In genomic region chr1:166875734-166876539, GRCh38 we compare ENCODE assay signal across 1 cellular context.
TF ChIP-seq lines count a peak whose summit lies in the region.

A gene with protein sequence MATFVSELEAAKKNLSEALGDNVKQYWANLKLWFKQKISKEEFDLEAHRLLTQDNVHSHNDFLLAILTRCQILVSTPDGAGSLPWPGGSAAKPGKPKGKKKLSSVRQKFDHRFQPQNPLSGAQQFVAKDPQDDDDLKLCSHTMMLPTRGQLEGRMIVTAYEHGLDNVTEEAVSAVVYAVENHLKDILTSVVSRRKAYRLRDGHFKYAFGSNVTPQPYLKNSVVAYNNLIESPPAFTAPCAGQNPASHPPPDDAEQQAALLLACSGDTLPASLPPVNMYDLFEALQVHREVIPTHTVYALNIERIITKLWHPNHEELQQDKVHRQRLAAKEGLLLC (minus strand): TSS chr1:166876264. CDS start chr1:166876233, 31 bp downstream.

TF ChIP-seq in HEK293, 187 proteins besides CTCF, POLR2A, EP300 and RAD21 (continued from another document and continues in another):
- TF ChIP-seq ZNF623 (tag by site-specific recombination; IDR thresholded peaks at IDR 0.05) = no peak
- peak; percentile 94 for TF ChIP-seq ZEB2 (tag by site-specific recombination; IDR thresholded peaks at IDR 0.05)
- TF ChIP-seq SCRT2 (tag by site-specific recombination; IDR thresholded peaks at IDR 0.05) = peak; percentile 45; the same call in 1 of the 2 replicates
- TF ChIP-seq ZNF76 (tag by site-specific recombination; IDR thresholded peaks at IDR 0.05; ENCODE audit: borderline replicate concordance, low read depth) = 0 out of 2 replicates have a peak, but pooled peaks have one; percentile 55
- no peak for TF ChIP-seq ZNF280C (tag by site-specific recombination; IDR thresholded peaks at IDR 0.05)
- no peak for TF ChIP-seq ZBTB48 (tag by site-specific recombination; IDR thresholded peaks at IDR 0.05)
- no peak for TF ChIP-seq ZNF548 (tag by site-specific recombination; IDR thresholded peaks at IDR 0.05)
- TF ChIP-seq GLIS2 (tag by site-specific recombination; IDR thresholded peaks at IDR 0.05) = peak; percentile 57
- TF ChIP-seq ZNF146 (tag by site-specific recombination; IDR thresholded peaks at IDR 0.05) = 0 out of 2 replicates have a peak, but pooled peaks have one; percentile 26
- TF ChIP-seq KLF1 (tag by site-specific recombination; IDR thresholded peaks at IDR 0.05) = peak; percentile 46
- no peak for TF ChIP-seq ZNF175 (tag by site-specific recombination; IDR thresholded peaks at IDR 0.05)
- TF ChIP-seq ZFP69B (tag by site-specific recombination; IDR thresholded peaks at IDR 0.05) = 0 out of 2 replicates have a peak, but pooled peaks have one; percentile 35
- TF ChIP-seq BCL11A (tag by site-specific recombination; IDR thresholded peaks at IDR 0.05; ENCODE audit: low read depth) = peak; percentile 57; the same call in 1 of the 2 replicates
- TF ChIP-seq HOXA7 (CRISPR knock-in tag; IDR thresholded peaks at IDR 0.05; ENCODE audit: borderline replicate concordance) = no peak
- peak; percentile 89 for TF ChIP-seq ZSCAN30 (tag by site-specific recombination; IDR thresholded peaks at IDR 0.05)
- no peak for TF ChIP-seq ZNF626 (tag by site-specific recombination; IDR thresholded peaks at IDR 0.05)
- no peak for TF ChIP-seq BCL6B (tag by site-specific recombination; IDR thresholded peaks at IDR 0.05)
- peak; percentile 90 for TF ChIP-seq ZNF335 (tag by site-specific recombination; conservative IDR thresholded peaks at IDR 0.05)
- peak; percentile 73 for TF ChIP-seq KLF17 (tag by site-specific recombination; IDR thresholded peaks at IDR 0.05)
- TF ChIP-seq ZNF558 (tag by site-specific recombination; IDR thresholded peaks at IDR 0.05) = peak; percentile 34; the same call in 1 of the 2 replicates
- TF ChIP-seq ZNF114 (tag by site-specific recombination; IDR thresholded peaks at IDR 0.05) = no peak
- TF ChIP-seq GLI4 (tag by site-specific recombination; IDR thresholded peaks at IDR 0.05) = peak; percentile 47; the same call in 1 of the 2 replicates
- peak; percentile 82 for TF ChIP-seq ZBTB20 (tag by site-specific recombination; IDR thresholded peaks at IDR 0.05)
- peak; percentile 50; the same call in 1 of the 2 replicates for TF ChIP-seq ZNF391 (tag by site-specific recombination; IDR thresholded peaks at IDR 0.05; ENCODE audit: borderline replicate concordance, low read depth)
- TF ChIP-seq KLF10 (tag by site-specific recombination; IDR thresholded peaks at IDR 0.05) = peak; percentile 62; the same call in 1 of the 2 replicates
- TF ChIP-seq, protein P1, sequence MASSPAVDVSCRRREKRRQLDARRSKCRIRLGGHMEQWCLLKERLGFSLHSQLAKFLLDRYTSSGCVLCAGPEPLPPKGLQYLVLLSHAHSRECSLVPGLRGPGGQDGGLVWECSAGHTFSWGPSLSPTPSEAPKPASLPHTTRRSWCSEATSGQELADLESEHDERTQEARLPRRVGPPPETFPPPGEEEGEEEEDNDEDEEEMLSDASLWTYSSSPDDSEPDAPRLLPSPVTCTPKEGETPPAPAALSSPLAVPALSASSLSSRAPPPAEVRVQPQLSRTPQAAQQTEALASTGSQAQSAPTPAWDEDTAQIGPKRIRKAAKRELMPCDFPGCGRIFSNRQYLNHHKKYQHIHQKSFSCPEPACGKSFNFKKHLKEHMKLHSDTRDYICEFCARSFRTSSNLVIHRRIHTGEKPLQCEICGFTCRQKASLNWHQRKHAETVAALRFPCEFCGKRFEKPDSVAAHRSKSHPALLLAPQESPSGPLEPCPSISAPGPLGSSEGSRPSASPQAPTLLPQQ (tag by site-specific recombination; IDR thresholded peaks at IDR 0.05) = peak; percentile 63; the same call in 1 of the 2 replicates
- peak; percentile 62 for TF ChIP-seq EGR2 (tag by site-specific recombination; IDR thresholded peaks at IDR 0.05; ENCODE audit: low read depth)
- TF ChIP-seq ZNF239 (tag by site-specific recombination; IDR thresholded peaks at IDR 0.05) = peak; percentile 37; the same call in 1 of the 2 replicates
- TF ChIP-seq ZNF610 (tag by site-specific recombination; IDR thresholded peaks at IDR 0.05; ENCODE audit: borderline replicate concordance) = peak; percentile 52; the same call in 1 of the 2 replicates
- no peak for TF ChIP-seq ZNF701 (tag by site-specific recombination; IDR thresholded peaks at IDR 0.05)
- peak; percentile 76; the same call in 1 of the 2 replicates for TF ChIP-seq ZNF629 (tag by site-specific recombination; IDR thresholded peaks at IDR 0.05)
- 0 out of 2 replicates have a peak, but pooled peaks have one; percentile 42 for TF ChIP-seq ZBTB11 (tag by site-specific recombination; conservative IDR thresholded peaks at IDR 0.05; ENCODE audit: low read depth)
- TF ChIP-seq ZNF202 (tag by site-specific recombination; IDR thresholded peaks at IDR 0.05; ENCODE audit: borderline replicate concordance) = no peak
- TF ChIP-seq BCL11B (tag by site-specific recombination; IDR thresholded peaks at IDR 0.05; ENCODE audit: low read depth) = peak; percentile 82; the same call in 1 of the 2 replicates
- peak; percentile 87 for TF ChIP-seq ZNF501 (tag by site-specific recombination; IDR thresholded peaks at IDR 0.05)
- no peak for TF ChIP-seq ZNF521 (tag by site-specific recombination; IDR thresholded peaks at IDR 0.05)
- TF ChIP-seq, protein P2, sequence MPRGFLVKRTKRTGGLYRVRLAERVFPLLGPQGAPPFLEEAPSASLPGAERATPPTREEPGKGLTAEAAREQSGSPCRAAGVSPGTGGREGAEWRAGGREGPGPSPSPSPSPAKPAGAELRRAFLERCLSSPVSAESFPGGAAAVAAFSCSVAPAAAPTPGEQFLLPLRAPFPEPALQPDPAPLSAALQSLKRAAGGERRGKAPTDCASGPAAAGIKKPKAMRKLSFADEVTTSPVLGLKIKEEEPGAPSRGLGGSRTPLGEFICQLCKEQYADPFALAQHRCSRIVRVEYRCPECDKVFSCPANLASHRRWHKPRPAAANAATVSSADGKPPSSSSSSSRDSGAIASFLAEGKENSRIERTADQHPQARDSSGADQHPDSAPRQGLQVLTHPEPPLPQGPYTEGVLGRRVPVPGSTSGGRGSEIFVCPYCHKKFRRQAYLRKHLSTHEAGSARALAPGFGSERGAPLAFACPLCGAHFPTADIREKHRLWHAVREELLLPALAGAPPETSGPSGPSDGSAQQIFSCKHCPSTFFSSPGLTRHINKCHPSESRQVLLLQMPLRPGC (tag by site-specific recombination; IDR thresholded peaks at IDR 0.05) = peak; percentile 61; the same call in 1 of the 2 replicates
- no peak for TF ChIP-seq ZNF112 (tag by site-specific recombination; IDR thresholded peaks at IDR 0.05)
- TF ChIP-seq ZFHX2 (tag by site-specific recombination; conservative IDR thresholded peaks at IDR 0.05) = peak; percentile 64
- TF ChIP-seq ZNF600 (tag by site-specific recombination; IDR thresholded peaks at IDR 0.05) = no peak
- peak; percentile 94 for TF ChIP-seq ZNF324 (tag by site-specific recombination; IDR thresholded peaks at IDR 0.05)
- no peak; the same call in 1 of the 2 replicates for TF ChIP-seq ELK4 (IDR thresholded peaks at IDR 0.05; ENCODE audit: borderline replicate concordance, low read depth, low read length)
- TF ChIP-seq ZNF621 (tag by site-specific recombination; IDR thresholded peaks at IDR 0.05) = no peak
- peak; percentile 38; the same call in 1 of the 2 replicates for TF ChIP-seq PRDM4 (tag by site-specific recombination; IDR thresholded peaks at IDR 0.05)
- peak; percentile 84 for TF ChIP-seq KLF9 (tag by site-specific recombination; IDR thresholded peaks at IDR 0.05; ENCODE audit: low read depth)
- no peak; the same call in 1 of the 2 replicates for TF ChIP-seq MYNN (tag by site-specific recombination; IDR thresholded peaks at IDR 0.05; ENCODE audit: borderline replicate concordance)
- TF ChIP-seq KLF7 (tag by site-specific recombination; IDR thresholded peaks at IDR 0.05; ENCODE audit: borderline replicate concordance) = peak; percentile 78
- TF ChIP-seq SETDB1 (IDR thresholded peaks at IDR 0.05; ENCODE audit: insufficient read length, low read length) = no peak
- TF ChIP-seq ZNF24 (tag by site-specific recombination; IDR thresholded peaks at IDR 0.05) = peak; percentile 94
